In the genomic region with DNA sequence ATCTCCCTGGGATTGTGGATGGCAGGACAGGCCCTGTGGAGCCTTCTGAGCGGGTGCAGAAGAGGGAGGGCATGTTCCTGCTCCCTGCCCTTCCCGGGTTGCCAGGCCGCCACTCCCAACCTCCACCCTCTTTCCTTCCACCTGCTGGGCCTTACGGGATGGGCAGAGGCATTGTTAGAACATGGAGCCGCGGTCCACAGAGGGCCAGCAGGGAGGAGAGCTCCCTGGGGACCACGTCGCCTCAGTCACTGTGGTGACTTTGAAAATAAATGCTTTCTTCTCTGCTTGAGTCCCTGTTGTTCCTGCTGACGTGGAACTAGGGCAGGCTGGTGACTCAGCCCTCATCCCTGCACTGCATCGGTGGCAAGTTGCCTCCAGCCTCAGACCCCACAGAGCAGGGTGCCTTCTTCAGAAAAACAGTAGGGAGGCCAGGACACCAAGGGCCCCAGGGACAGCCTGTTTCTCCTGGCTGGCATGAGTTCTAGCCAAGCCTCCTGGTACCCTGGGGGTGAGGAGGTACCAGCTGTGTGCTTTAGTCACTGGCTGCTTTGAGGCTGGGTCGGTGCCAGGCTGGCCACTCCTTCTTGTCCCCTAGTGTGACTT, we compare ENCODE assay signal across 8 cellular contexts.
A peak's percentile ranks its signal among the peaks of the same experiment; 100 is the strongest.
DNase-seq lines count a peak whose midpoint lies in the region; ATAC-seq and TF ChIP-seq lines count a peak whose summit lies in the region.

No MANE protein-coding gene starts in this region.

- intact Hi-C loops in gastrocnemius medialis (cut with DNase I; ENCODE audit: low total_unique reads) = loop anchor here (2.0 kb wide), 1 partner anchor 59 kb away; no protein-coding TSS in a partner anchor

- peak; percentile 84 for DNase-seq in AG08396 (ENCODE audit: low spot score)
- peak; percentile 85 for DNase-seq in HT1080 (ENCODE audit: low read depth)
- peak; percentile 59 for DNase-seq in T1000 (lab: John Stamatoyannopoulos, UW)
- peak; percentile 80 for DNase-seq in glomerular visceral epithelial cell (ENCODE audit: extremely low spot score)
- peak; percentile 89 to 94 for DNase-seq in gastrocnemius medialis
- DNase-seq in T-helper 2 cell = no peak
- DNase-seq in WERI-Rb-1 = no peak
- no peak for DNase-seq in superior temporal gyrus (ENCODE audit: extremely low spot score)

- TF ChIP-seq CTCF in gastrocnemius medialis (IDR thresholded peaks at IDR 0.05 in 4 of 5, conservative IDR thresholded peaks at IDR 0.05 in 1 of 5) (peak in 1 of 5 experiments; percentile 8), WERI-Rb-1 (IDR thresholded peaks at IDR 0.05; ENCODE audit: low read depth, low read length) (no peak)

- in situ Hi-C loops in gastrocnemius medialis (cut with MboI; ENCODE audit: low sequenced_read_pairs in 4 of 4) = no loop called here

- peak; percentile 80 to 83 for ATAC-seq in gastrocnemius medialis

- peaks cover 39 to 61% of the 10 kb centered on the region in 2 donors for H3K4me1 ChIP-seq in gastrocnemius medialis

- H3K36me3 ChIP-seq in gastrocnemius medialis = no peaks in the 10 kb centered on the region
- H3K36me3 ChIP-seq in WERI-Rb-1 = peaks cover 46% of the 10 kb centered on the region

- TF ChIP-seq POLR2A in gastrocnemius medialis (IDR thresholded peaks at IDR 0.05) = peak in 1 of 2 donors; percentile 29

- H3K9me3 ChIP-seq in gastrocnemius medialis (no peaks in the 10 kb centered on the region), WERI-Rb-1 (ENCODE audit: severe bottlenecking) (no peaks in the 10 kb centered on the region)

- H3K27me3 ChIP-seq in gastrocnemius medialis (no peaks in the 10 kb centered on the region), WERI-Rb-1 (ENCODE audit: insufficient read depth, low read depth, severe bottlenecking) (no peaks in the 10 kb centered on the region)

- H3K4me3 ChIP-seq in gastrocnemius medialis (peak overlapping the region in 1 of 4 donors; percentile 15), WERI-Rb-1 (ENCODE audit: low read depth, low read length) (no peak overlapping the region)

- H3K27ac ChIP-seq in gastrocnemius medialis (peak overlapping the region; percentile 79 to 98 (median 88)), WERI-Rb-1 (no peak overlapping the region)

Comparison
In these comparisons a context has a peak if more than half of its experiments do, and no peak if none do; other contexts are left out.
1. DNase-seq: peak in AG08396 (single experiment), HT1080 (single experiment), T1000 (single experiment), glomerular visceral epithelial cell (single experiment) and gastrocnemius medialis (2 of 2); none in T-helper 2 cell (0 of 5), WERI-Rb-1 (single experiment) and superior temporal gyrus (single experiment).